ENCODE assay signal across 12 cellular contexts in genomic region chr3:45796902-45797637, GRCh38. TPM values are rescaled to one million over a fixed set of nuclear protein-coding genes. Genes with fewer than 3 reads are reported as not detected.
DNase-seq lines count a peak whose midpoint lies in the region; ATAC-seq, FAIRE-seq and TF ChIP-seq lines count a peak whose summit lies in the region.
"Had no signal": no experiment of that assay in that cellular context is flagged by ENCODE, and none has a peak within 500 bp of the region (broad histone marks: within the 10 kb centered on the region; RNA-seq: fewer than 3 reads in every experiment).

No MANE protein-coding gene starts in this region.

- H3K27me3 ChIP-seq in A673 (replicated peaks; ENCODE audit: insufficient read depth, low read depth, low read length, poor library complexity) (peaks cover 29% of the 10 kb centered on the region), HUES6 (ENCODE audit: control insufficient read depth, insufficient read depth, low read length) (peaks cover 77% of the 10 kb centered on the region), endothelial cell of umbilical vein (ENCODE audit: control insufficient read depth in 2 of 2, insufficient read depth in 2 of 2, low read length in 2 of 2) (peaks cover 56 to 57% of the 10 kb centered on the region in 2 experiments), small intestine (ENCODE audit: control insufficient read depth in 2 of 2, insufficient read depth in 2 of 2, low read length in 2 of 2) (peaks cover 0 to 5% of the 10 kb centered on the region in 2 donors)

- no peaks in the 10 kb centered on the region for H3K9me3 Mint-ChIP-seq in neural crest cell

- peaks cover 71% of the 10 kb centered on the region for H3K27me3 Mint-ChIP-seq in neural crest cell (ENCODE audit: low read depth)

- TF ChIP-seq CTCF in A673 (conservative IDR thresholded peaks at IDR 0.05; ENCODE audit: low read depth, low read length) = no peak
- no peak for TF ChIP-seq CTCF in endothelial cell of umbilical vein (IDR thresholded peaks at IDR 0.05; ENCODE audit: extremely low read depth in 1 of 2, insufficient read depth in 1 of 2, low read depth in 1 of 2, low read length in 2 of 2)
- TF ChIP-seq CTCF in neural crest cell (conservative IDR thresholded peaks at IDR 0.05) = no peak

- H3K9ac ChIP-seq in HUES6 (ENCODE audit: low read length) = no peak overlapping the region
- H3K9ac ChIP-seq in endothelial cell of umbilical vein (replicated peaks; ENCODE audit: extremely low read depth, insufficient read depth, low read length) = no peak overlapping the region

- FAIRE-seq in endothelial cell of umbilical vein (lab: Jason Lieb, UNC) (no peak), small intestine (lab: Jason Lieb, UNC) (no peak)

- intact Hi-C loops in A673 (cut with micrococcal nuclease; ENCODE audit: unreplicated experiment) (no loop called here), endothelial cell of umbilical vein (cut with micrococcal nuclease) (no loop called here)

- peaks cover 4% of the 10 kb centered on the region for H3K4me1 Mint-ChIP-seq in neural crest cell

- CTCF ChIA-PET in A673 (lab: Charles Lee) (no interaction called here), endothelial cell of umbilical vein (lab: Charles Lee) (interaction anchor here (1.6 kb wide), 1 partner anchor 36 kb away, joined by 4 read pairs; no protein-coding TSS in a partner anchor)

- peak overlapping the region; percentile 25 for H3K4me3 Mint-ChIP-seq in neural crest cell

- no peaks in the 10 kb centered on the region for H3K36me3 ChIP-seq in A673 (ENCODE audit: insufficient read depth, low read length, poor library complexity, severe bottlenecking)
- H3K36me3 ChIP-seq in HUES6 (ENCODE audit: control insufficient read depth, insufficient read depth, low read length) = no peaks in the 10 kb centered on the region
- no peaks in the 10 kb centered on the region for H3K36me3 ChIP-seq in endothelial cell of umbilical vein (ENCODE audit: control insufficient read depth in 2 of 2, extremely low read depth in 1 of 2, insufficient read depth in 2 of 2, low read length in 2 of 2)
- no peaks in the 10 kb centered on the region for H3K36me3 ChIP-seq in small intestine (ENCODE audit: control insufficient read depth in 2 of 2, insufficient read depth in 2 of 2, low read length in 2 of 2)

- H3K27ac ChIP-seq in A673 (ENCODE audit: low read depth, low read length, poor library complexity, severe bottlenecking) (no peak overlapping the region), HUES6 (ENCODE audit: low read depth, low read length) (no peak overlapping the region), endothelial cell of umbilical vein (ENCODE audit: insufficient read depth, low read depth, low read length) (no peak overlapping the region), small intestine (ENCODE audit: low read depth in 1 of 2, low read length in 1 of 2) (peak overlapping the region in 1 of 2 donors; percentile 37)

- no peaks in the 10 kb centered on the region for H3K9me3 ChIP-seq in A673 (ENCODE audit: low read depth, low read length, poor library complexity, severe bottlenecking)
- H3K9me3 ChIP-seq in HUES6 (ENCODE audit: control insufficient read depth, insufficient read depth, low read depth, low read length) = no peaks in the 10 kb centered on the region
- no peaks in the 10 kb centered on the region for H3K9me3 ChIP-seq in endothelial cell of umbilical vein (replicated peaks; ENCODE audit: control insufficient read depth, insufficient read depth, low read length)
- no peaks in the 10 kb centered on the region for H3K9me3 ChIP-seq in small intestine (ENCODE audit: control insufficient read depth, low read depth)

- no peaks in the 10 kb centered on the region for H3K4me1 ChIP-seq in A673 (ENCODE audit: insufficient read depth, low read length, poor library complexity, severe bottlenecking)
- H3K4me1 ChIP-seq in HUES6 (ENCODE audit: control insufficient read depth, insufficient read depth, low read length) = peaks cover 4% of the 10 kb centered on the region; the same call in 1 of the 2 replicates
- H3K4me1 ChIP-seq in endothelial cell of umbilical vein (ENCODE audit: control insufficient read depth, extremely low read depth, insufficient read depth, low read length) = peaks cover 8% of the 10 kb centered on the region
- no peaks in the 10 kb centered on the region for H3K4me1 ChIP-seq in small intestine (ENCODE audit: control insufficient read depth in 2 of 2, insufficient read depth in 1 of 2, low read depth in 1 of 2, low read length in 1 of 2)

- POLR2A ChIA-PET in A673 (lab: Charles Lee; ENCODE audit: low non-redundant PET) (no interaction called here), endothelial cell of umbilical vein (lab: Charles Lee) (no interaction called here)

- H3K79me2 ChIP-seq in endothelial cell of umbilical vein (ENCODE audit: control insufficient read depth, insufficient read depth, low read length) = no peaks in the 10 kb centered on the region

- no peaks in the 10 kb centered on the region for H4K20me1 ChIP-seq in endothelial cell of umbilical vein (replicated peaks; ENCODE audit: control insufficient read depth, extremely low read depth, insufficient read depth, low read length)

- 67 to 71% (median 68%) methylated on average over 13 of the region's 13 CpGs for WGBS in small intestine, 3 donors

- no peak for ATAC-seq in HG03457 (IDR thresholded peaks at IDR 0.05; ENCODE audit: unreplicated experiment)

- BruUV-seq in A673 (replicated peaks; lab: Mats Ljungman, UMichigan) (no TSS peak), endothelial cell of umbilical vein (replicated peaks; lab: Mats Ljungman, UMichigan) (no TSS peak)

- peak overlapping the region; percentile 42 for H3K4me3 ChIP-seq in A673 (ENCODE audit: low read depth, low read length, poor library complexity, severe bottlenecking)
- H3K4me3 ChIP-seq in HUES6 (ENCODE audit: low read depth, low read length) = peak overlapping the region; percentile 71
- H3K4me3 ChIP-seq in endothelial cell of umbilical vein (replicated peaks in 1 of 3; ENCODE audit: insufficient read depth in 1 of 3, low read depth in 1 of 3, low read length in 3 of 3) = no peak overlapping the region
- peak overlapping the region in 1 of 2 donors; percentile 94 for H3K4me3 ChIP-seq in small intestine (ENCODE audit: low read depth in 1 of 2, low read length in 2 of 2)

- no peak for TF ChIP-seq POLR2A in endothelial cell of umbilical vein (IDR thresholded peaks at IDR 0.05; ENCODE audit: low read depth, low read length)

- no peak overlapping the region for H2AFZ ChIP-seq in endothelial cell of umbilical vein (ENCODE audit: low read depth, low read length)

- no peaks in the 10 kb centered on the region for H3K36me3 Mint-ChIP-seq in neural crest cell (ENCODE audit: low read depth)

- no peaks in the 10 kb centered on the region for H3K9me1 ChIP-seq in endothelial cell of umbilical vein (replicated peaks; ENCODE audit: control insufficient read depth, extremely low read depth, insufficient read depth, low read length)

- peak overlapping the region; percentile 17 for H3K4me2 ChIP-seq in endothelial cell of umbilical vein (ENCODE audit: insufficient read depth, low read length)

- DNase-seq in A673 (ENCODE audit: low spot score) = no peak
- no peak for DNase-seq in endothelial cell of umbilical vein (ENCODE audit: low read depth, low spot score)
- DNase-seq in neural crest cell (ENCODE audit: low read depth, low spot score) = no peak
- DNase-seq in small intestine = no peak
- DNase-seq in nucleus accumbens (lab: John Stamatoyannopoulos, UW) = no peak
- no peak for DNase-seq in NCI-H774 (lab: John Stamatoyannopoulos, UW)
- DNase-seq: NCI-H345 had no signal

- dilution Hi-C loops in endothelial cell of umbilical vein (cut with MboI; ENCODE audit: extremely low pct_ligation_motif_present, low sequenced_read_pairs) = no loop called here

- H3K27ac Mint-ChIP-seq in neural crest cell (ENCODE audit: unreplicated experiment) = no peak overlapping the region
- H3K27ac Mint-ChIP-seq: CD14-positive monocyte had no signal

TF ChIP-seq in endothelial cell of umbilical vein, 7 proteins besides CTCF, POLR2A, EP300 and RAD21:
- TF ChIP-seq FOS (IDR thresholded peaks at IDR 0.05; ENCODE audit: borderline replicate concordance, insufficient read depth, low read length) (no peak), GATA2 (IDR thresholded peaks at IDR 0.05; ENCODE audit: insufficient read depth, insufficient read length, low read depth, low read length) (no peak), EZH2 (IDR thresholded peaks at IDR 0.05; ENCODE audit: borderline replicate concordance, low read depth, low read length, severe bottlenecking) (no peak), JUN (IDR thresholded peaks at IDR 0.05; ENCODE audit: borderline replicate concordance, insufficient read depth, insufficient read length, low read depth) (no peak), MYC (IDR thresholded peaks at IDR 0.05; ENCODE audit: low read depth, low read length) (no peak), POLR2AphosphoS5 (IDR thresholded peaks at IDR 0.05; ENCODE audit: insufficient read depth, low read depth, low read length) (no peak), MAX (IDR thresholded peaks at IDR 0.05; ENCODE audit: insufficient read depth, insufficient read length) (no peak)

RNA-seq across cellular contexts. Expression of gene SLC6A20, which starts 0.7 kb away (rescaled TPM):
- total RNA-seq in A673 (2021) (not detected in 2 replicates), endothelial cell of umbilical vein (not detected in 2 replicates), neural crest cell (not detected in 2 replicates)
- polyA plus RNA-seq in endothelial cell of umbilical vein (not detected in 2 replicates), small intestine (10 to 100 TPM; 10.9 to 38.4 (median 27.1) TPM)
- polyA plus RNA-seq in endothelial cell of umbilical vein (2011; cell fraction: cytosol; rRNA removed) = not detected in 2 replicates
- polyA plus RNA-seq in endothelial cell of umbilical vein (2011; cell fraction: nucleus; rRNA removed) = not detected in 2 replicates
- polyA plus RNA-seq in endothelial cell of umbilical vein (2012) = not detected in 2 replicates
- polyA minus RNA-seq in endothelial cell of umbilical vein = not detected in 2 replicates
- not detected for polyA minus RNA-seq in endothelial cell of umbilical vein (2011; cell fraction: cytosol; rRNA and poly(A)+ RNA removed)
- not detected in 2 replicates for polyA minus RNA-seq in endothelial cell of umbilical vein (2011; cell fraction: nucleus; rRNA and poly(A)+ RNA removed)
- total RNA-seq: glomerular endothelial cell, SK-MEL-5 had no signal
- polyA plus RNA-seq: CD14-positive monocyte had no signal

RNA-seq across cellular contexts. Expression of gene LZTFL1, which starts 44.8 kb away (rescaled TPM):
- total RNA-seq in A673 (2021) = 9.5 and 10.6 TPM in 2 replicates
- 15.1 and 18.2 TPM in 2 replicates for total RNA-seq in endothelial cell of umbilical vein
- polyA plus RNA-seq in endothelial cell of umbilical vein = 9.7 and 26.1 TPM in 2 replicates
- 10.7 and 11.4 TPM in 2 replicates for polyA plus RNA-seq in endothelial cell of umbilical vein (2011; cell fraction: cytosol; rRNA removed)
- 14.0 and 18.6 TPM in 2 replicates for polyA plus RNA-seq in endothelial cell of umbilical vein (2011; cell fraction: nucleus; rRNA removed)
- polyA plus RNA-seq in endothelial cell of umbilical vein (2012) = 9.9 and 13.5 TPM in 2 replicates
- polyA minus RNA-seq in endothelial cell of umbilical vein = 12.0 and 18.2 TPM in 2 replicates
- 5.0 TPM for polyA minus RNA-seq in endothelial cell of umbilical vein (2011; cell fraction: cytosol; rRNA and poly(A)+ RNA removed)
- 10.0 and 10.5 TPM in 2 replicates for polyA minus RNA-seq in endothelial cell of umbilical vein (2011; cell fraction: nucleus; rRNA and poly(A)+ RNA removed)
- 17.6 and 21.9 TPM in 2 replicates for total RNA-seq in neural crest cell
- polyA plus RNA-seq in small intestine = 1 to 10 TPM; 4.5 to 7.7 (median 5.4) TPM

Comparison
In these comparisons a context has a peak if more than half of its experiments do, and no peak if none do; other contexts are left out.
1. H3K4me3 ChIP-seq: peak in A673 (single experiment) and HUES6 (single experiment); none in endothelial cell of umbilical vein (0 of 3).